Comparison of ENCODE assay signal across 25 cellular contexts in the genomic region with DNA sequence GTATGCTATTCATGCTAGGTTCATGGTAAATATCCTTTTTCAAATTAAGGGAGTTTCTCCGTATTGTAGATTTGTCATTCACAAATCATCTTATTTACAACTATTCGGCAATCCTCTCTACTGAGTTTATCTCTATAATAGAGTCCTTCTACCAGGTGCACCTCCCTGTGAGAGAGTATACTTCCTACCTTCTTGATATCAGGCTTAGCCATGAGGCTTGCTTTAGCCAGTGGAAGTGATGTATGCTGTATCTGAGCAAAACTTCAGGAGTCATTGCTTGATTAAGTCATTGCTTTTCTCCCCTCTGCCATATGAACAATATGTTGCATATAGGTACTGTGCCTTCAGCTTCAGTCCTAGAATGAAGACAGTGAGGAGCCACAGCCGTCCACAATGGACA.
"Had no signal": no experiment of that assay in that cellular context is flagged by ENCODE, and none has a peak within 500 bp of the region (broad histone marks: within the 10 kb centered on the region; RNA-seq: fewer than 3 reads in every experiment).

No MANE protein-coding gene starts in this region.

- H3K27ac Mint-ChIP-seq: nephron progenitor cell; stimulated activated memory B cell treated with anti-CD40 and anti-IgM and Interleukin-4, amounts not matched to agents 10 μg/mL and 1 μg/mL and 100 μg/mL, for 72 hours had no signal

- DNase-seq: dorsolateral prefrontal cortex; effector CD4-positive, alpha-beta T cell; foreskin keratinocyte; heart right ventricle; hippocampal formation; left cardiac atrium; left lung; mesenchymal stem cell; midbrain; naive thymus-derived CD4-positive, alpha-beta T cell; nephron progenitor cell; nucleus accumbens; sigmoid colon; stimulated activated CD4-positive, alpha-beta T cell treated with anti-CD3 and anti-CD28 coated beads, Interleukin-4, amount 100 ng/mL, for 4 hours; stimulated activated naive CD8-positive, alpha-beta T cell treated with anti-CD3 and anti-CD28 coated beads, Interleukin-15, amount 100 ng/mL, for 72 hours; transverse colon had no signal

- H3K27ac ChIP-seq: dorsolateral prefrontal cortex, foreskin keratinocyte, gastroesophageal sphincter, heart right ventricle, left lung, prostate gland, right atrium auricular region, sigmoid colon, suprapubic skin, transverse colon, vagina had no signal

- H3K4me3 Mint-ChIP-seq: nephron progenitor cell; stimulated activated memory B cell treated with anti-CD40 and anti-IgM and Interleukin-4, amounts not matched to agents 10 μg/mL and 1 μg/mL and 100 μg/mL, for 72 hours; stimulated activated naive CD8-positive, alpha-beta T cell treated with anti-CD3 and anti-CD28 coated beads, Interleukin-15, amount 100 ng/mL, for 72 hours had no signal

- H3K4me1 ChIP-seq: foreskin keratinocyte, left lung, prostate gland, suprapubic skin, transverse colon had no signal

- H3K4me1 Mint-ChIP-seq: nephron progenitor cell had no signal

- H3K36me3 ChIP-seq: prostate gland had no signal

- H3K9me3 Mint-ChIP-seq: naive thymus-derived CD4-positive, alpha-beta T cell; nephron progenitor cell; stimulated activated memory B cell treated with anti-CD40 and anti-IgM and Interleukin-4, amounts not matched to agents 10 μg/mL and 1 μg/mL and 100 μg/mL, for 72 hours; stimulated activated naive CD8-positive, alpha-beta T cell treated with anti-CD3 and anti-CD28 coated beads, Interleukin-15, amount 100 ng/mL, for 72 hours had no signal

- ATAC-seq: esophagus mucosa; foreskin keratinocyte; gastroesophageal sphincter; heart right ventricle; left cardiac atrium; left lung; naive thymus-derived CD4-positive, alpha-beta T cell; stimulated activated memory B cell treated with anti-CD40 and anti-IgM and Interleukin-4, amounts not matched to agents 10 μg/mL and 1 μg/mL and 100 μg/mL, for 72 hours; stimulated activated naive CD8-positive, alpha-beta T cell treated with anti-CD3 and anti-CD28 coated beads, Interleukin-15, amount 100 ng/mL, for 72 hours had no signal

- H3K4me3 ChIP-seq: dorsolateral prefrontal cortex, gastroesophageal sphincter, heart right ventricle, left lung, prostate gland, right atrium auricular region, sigmoid colon, suprapubic skin, transverse colon, vagina had no signal

- FAIRE-seq: colon, islet of Langerhans had no signal

- H3K27me3 Mint-ChIP-seq: naive thymus-derived CD4-positive, alpha-beta T cell; stimulated activated memory B cell treated with anti-CD40 and anti-IgM and Interleukin-4, amounts not matched to agents 10 μg/mL and 1 μg/mL and 100 μg/mL, for 72 hours; stimulated activated naive CD8-positive, alpha-beta T cell treated with anti-CD3 and anti-CD28 coated beads, Interleukin-15, amount 100 ng/mL, for 72 hours had no signal

- H3K9me3 ChIP-seq: gastroesophageal sphincter, heart right ventricle, left lung, prostate gland, right atrium auricular region, sigmoid colon, suprapubic skin, transverse colon, vagina had no signal

- H3K27me3 ChIP-seq: dorsolateral prefrontal cortex, foreskin keratinocyte, gastroesophageal sphincter, heart right ventricle, left lung, right atrium auricular region, sigmoid colon, suprapubic skin, transverse colon, vagina had no signal
